23 cellular contexts compared by ENCODE assay signal in the genomic region with DNA sequence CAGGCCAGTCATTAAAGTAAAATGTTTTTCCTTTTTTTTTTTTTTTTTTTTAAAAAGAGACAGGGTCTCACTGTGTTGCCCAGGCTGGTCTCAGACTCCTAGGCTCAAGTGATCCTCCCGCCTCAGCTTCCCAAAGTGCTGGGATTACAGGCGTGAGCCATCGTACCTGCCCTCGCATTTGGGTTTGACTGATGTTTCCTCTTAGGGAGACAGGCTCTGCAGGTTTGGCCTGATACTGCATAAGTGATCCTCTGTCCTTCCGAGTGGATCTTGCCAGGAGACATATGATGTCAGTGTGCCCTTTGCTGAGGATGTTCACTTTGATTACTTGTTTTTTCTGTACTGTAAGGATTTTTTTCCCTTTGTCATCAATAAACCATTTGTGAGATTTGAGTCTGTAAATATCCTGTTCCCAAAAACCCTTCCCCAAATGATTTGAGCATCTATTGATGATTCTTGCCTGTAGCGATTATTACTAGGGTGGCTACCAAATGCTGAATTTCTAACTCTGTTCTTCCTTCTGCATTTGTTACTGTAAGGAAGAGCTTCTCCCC. TPM values are rescaled to one million over a fixed set of nuclear protein-coding genes. Genes with fewer than 3 reads are reported as not detected.
DNase-seq lines count a peak whose midpoint lies in the region; ATAC-seq and TF ChIP-seq lines count a peak whose summit lies in the region.
"Had no signal": no experiment of that assay in that cellular context is flagged by ENCODE, and none has a peak within 500 bp of the region (broad histone marks: within the 10 kb centered on the region; RNA-seq: fewer than 3 reads in every experiment).

No MANE protein-coding gene starts in this region.

- H3K27me3 ChIP-seq in breast epithelium (no peaks in the 10 kb centered on the region), mammary epithelial cell (ENCODE audit: insufficient read depth, low read length) (no peaks in the 10 kb centered on the region), PC-9 (ENCODE audit: insufficient read depth, low read depth) (no peaks in the 10 kb centered on the region)
- H3K27me3 ChIP-seq: SJCRH30 had no signal

- no peaks in the 10 kb centered on the region for H3K4me1 ChIP-seq in breast epithelium
- peaks cover 12% of the 10 kb centered on the region for H3K4me1 ChIP-seq in mammary epithelial cell (ENCODE audit: insufficient read depth, low read length)
- H3K4me1 ChIP-seq in PC-9 (replicated peaks; ENCODE audit: insufficient read depth), result peaks cover 27% of the 10 kb centered on the region
- H3K4me1 ChIP-seq: HAP-1 had no signal

- H3K9ac ChIP-seq in mammary epithelial cell (ENCODE audit: insufficient read depth, low read length), result no peak overlapping the region
- H3K9ac ChIP-seq: KMS-11 had no signal

- H3K9me3 ChIP-seq in breast epithelium (no peaks in the 10 kb centered on the region), mammary epithelial cell (replicated peaks; ENCODE audit: insufficient read depth, low read length) (no peaks in the 10 kb centered on the region), PC-9 (ENCODE audit: insufficient read depth, low read depth) (no peaks in the 10 kb centered on the region)
- H3K9me3 ChIP-seq: HAP-1, SJCRH30 had no signal

- no peak overlapping the region for H3K4me3 Mint-ChIP-seq in type B pancreatic cell
- H3K4me3 Mint-ChIP-seq: B cell; CD4-positive, CD25-positive, alpha-beta regulatory T cell had no signal

- H3K4me1 Mint-ChIP-seq in type B pancreatic cell (ENCODE audit: unreplicated experiment), result no peaks in the 10 kb centered on the region

- H3K36me3 Mint-ChIP-seq in type B pancreatic cell, result peaks cover 1% of the 10 kb centered on the region

- H3K36me3 ChIP-seq in breast epithelium (no peaks in the 10 kb centered on the region), mammary epithelial cell (ENCODE audit: insufficient read depth, low read length) (peaks cover 18% of the 10 kb centered on the region), PC-9 (ENCODE audit: low read depth) (peaks cover 23% of the 10 kb centered on the region)

- H3K9me2 ChIP-seq in PC-9 (ENCODE audit: insufficient read depth), result no peaks in the 10 kb centered on the region

- H3K4me2 ChIP-seq in mammary epithelial cell (ENCODE audit: insufficient read depth, low read depth, low read length), result no peak overlapping the region
- H3K4me2 ChIP-seq in PC-9, result no peak overlapping the region
- H3K4me2 ChIP-seq: KMS-11 had no signal

- intact Hi-C loops in breast epithelium (cut with DNase I; ENCODE audit: low total_unique reads), result no loop called here
- intact Hi-C loops in mammary epithelial cell (cut with micrococcal nuclease), result no loop called here
- intact Hi-C loops in PC-9 (cut with micrococcal nuclease; ENCODE audit: unreplicated experiment), result no loop called here

- H3K4me3 ChIP-seq in breast epithelium, result no peak overlapping the region
- H3K4me3 ChIP-seq in mammary epithelial cell (replicated peaks in 1 of 3; ENCODE audit: insufficient read depth in 1 of 3, low read depth in 2 of 3, low read length in 3 of 3), result no peak overlapping the region
- H3K4me3 ChIP-seq in PC-9, result no peak overlapping the region
- H3K4me3 ChIP-seq: HAP-1, SJCRH30 had no signal

- peaks cover 37% of the 10 kb centered on the region for H3F3A ChIP-seq in PC-9 (ENCODE audit: insufficient read depth, low read depth)

- no peaks in the 10 kb centered on the region for H3K79me2 ChIP-seq in mammary epithelial cell (ENCODE audit: insufficient read depth, low read length)
- no peaks in the 10 kb centered on the region for H3K79me2 ChIP-seq in PC-9 (ENCODE audit: low read depth)

- CTCF ChIA-PET in mammary epithelial cell (lab: Charles Lee; ENCODE audit: low non-redundant PET), result no interaction called here
- CTCF ChIA-PET in PC-9 (lab: Charles Lee), result interaction anchor here (0.6 kb wide), 2 partner anchors 99 to 224 kb away, joined by 3 read pairs; no protein-coding TSS in a partner anchor

- POLR2A ChIA-PET in PC-9 (lab: Charles Lee; ENCODE audit: unreplicated experiment), result interaction anchor here (0.7 kb wide), 1 partner anchor 20 kb away, joined by 14 read pairs; the partner anchor contains the start of gene LIMK1

- no TSS peak for BruUV-seq in mammary epithelial cell (replicated peaks; lab: Mats Ljungman, UMichigan)
- no TSS peak for BruUV-seq in PC-9 (replicated peaks; lab: Mats Ljungman, UMichigan)

- peak overlapping the region; percentile 87 for H3K27ac Mint-ChIP-seq in type B pancreatic cell
- H3K27ac Mint-ChIP-seq: CD4-positive, CD25-positive, alpha-beta regulatory T cell had no signal

- no peaks in the 10 kb centered on the region for H3K9me3 Mint-ChIP-seq in type B pancreatic cell
- H3K9me3 Mint-ChIP-seq: CD4-positive, CD25-positive, alpha-beta regulatory T cell had no signal

- ATAC-seq in esophagus mucosa (peak; percentile 83), HG02884 (IDR thresholded peaks at IDR 0.05; ENCODE audit: unreplicated experiment) (no peak)

- dilution Hi-C loops in mammary epithelial cell (cut with HindIII; ENCODE audit: low sequenced_read_pairs), result no loop called here

- WGBS in mammary epithelial cell (ENCODE audit: low coverage, missing lambda C conversion rate), result 98% methylated on average over 4 of the region's 6 CpGs

- TF ChIP-seq POLR2A in breast epithelium (IDR thresholded peaks at IDR 0.05), result no peak

- H3K27ac ChIP-seq in breast epithelium, result peak overlapping the region; percentile 15 to 49
- H3K27ac ChIP-seq in mammary epithelial cell (ENCODE audit: insufficient read depth, low read depth, low read length), result no peak overlapping the region
- H3K27ac ChIP-seq in PC-9, result peak overlapping the region; percentile 73
- H3K27ac ChIP-seq: 22Rv1, KMS-11, SJCRH30 had no signal

- peak in 1 of 2 donors; percentile 45 for DNase-seq in breast epithelium (ENCODE audit: low spot score in 2 of 2)
- DNase-seq in mammary epithelial cell, result no peak
- DNase-seq in PC-9, result peak; percentile 24 to 52
- DNase-seq in type B pancreatic cell (ENCODE audit: extremely low spot score, unreplicated experiment), result no peak
- no peak for DNase-seq in SKM-1 treated with dmso at 0.1 percent for 144 hours (lab: John Stamatoyannopoulos, UW; ENCODE audit: unreplicated experiment)
- DNase-seq in glomerular visceral epithelial cell (ENCODE audit: extremely low spot score), result no peak
- DNase-seq: CD4-positive, CD25-positive, alpha-beta regulatory T cell; COR-L47; DMS 273 treated with DMSO at 0.1 percent for 48 hours; DND-41; GDM1; NCI-H1417 treated with DMSO at 0.1 percent for 48 hours; NCI-H187 treated with DMSO at 0.1 percent for 48 hours; NCI-H2227 treated with DMSO at 0.1 percent for 48 hours; NCI-H524; NCI-H82 had no signal

- H3K27me3 Mint-ChIP-seq in type B pancreatic cell, result no peaks in the 10 kb centered on the region
- H3K27me3 Mint-ChIP-seq: B cell; CD4-positive, CD25-positive, alpha-beta regulatory T cell had no signal

- TF ChIP-seq CTCF in breast epithelium (IDR thresholded peaks at IDR 0.05) (no peak), mammary epithelial cell (conservative IDR thresholded peaks at IDR 0.05 in 1 of 2, IDR thresholded peaks at IDR 0.05 in 1 of 2; ENCODE audit: extremely low read depth in 1 of 2, insufficient read depth in 1 of 2, low read depth in 1 of 2, low read length in 2 of 2) (no peak), PC-9 (conservative IDR thresholded peaks at IDR 0.05) (no peak), type B pancreatic cell (conservative IDR thresholded peaks at IDR 0.05) (no peak)

- H2AFZ ChIP-seq in mammary epithelial cell (ENCODE audit: low read depth, low read length), result no peak overlapping the region
- H2AFZ ChIP-seq in PC-9, result no peak overlapping the region

- in situ Hi-C loops in mammary epithelial cell (cut with MboI; ENCODE audit: low sequenced_read_pairs in 2 of 2), result no loop called here

- no peaks in the 10 kb centered on the region for H4K20me1 ChIP-seq in mammary epithelial cell (ENCODE audit: insufficient read depth, low read length)
- no peaks in the 10 kb centered on the region for H4K20me1 ChIP-seq in PC-9 (ENCODE audit: insufficient read depth)

RNA-seq across cellular contexts. Expression of gene LIMK1, which starts 19.7 kb away (rescaled TPM):
- total RNA-seq in breast epithelium (10 to 100 TPM; 18.0 to 18.6 (median 18.1) TPM), mammary epithelial cell (10 to 100 TPM; 23.8 to 31.0 TPM), PC-9 (2021) (128 and 148 TPM in 2 replicates), esophagus mucosa (10.2 TPM), type B pancreatic cell (ENCODE audit: low replicate concordance) (34.6 and 46.6 TPM in 2 replicates)
- 28.3 TPM for polyA plus RNA-seq in mammary epithelial cell
- polyA minus RNA-seq in mammary epithelial cell, result 103 TPM

Comparison
In these comparisons a context has a peak if more than half of its experiments do, and no peak if none do; other contexts are left out.
1. DNase-seq: peak in PC-9 (2 of 2); none in mammary epithelial cell (single experiment), type B pancreatic cell (single experiment), SKM-1 treated with dmso at 0.1 percent for 144 hours (single experiment) and glomerular visceral epithelial cell (single experiment).